ENCODE assay signal across 8 cellular contexts in the genomic region with DNA sequence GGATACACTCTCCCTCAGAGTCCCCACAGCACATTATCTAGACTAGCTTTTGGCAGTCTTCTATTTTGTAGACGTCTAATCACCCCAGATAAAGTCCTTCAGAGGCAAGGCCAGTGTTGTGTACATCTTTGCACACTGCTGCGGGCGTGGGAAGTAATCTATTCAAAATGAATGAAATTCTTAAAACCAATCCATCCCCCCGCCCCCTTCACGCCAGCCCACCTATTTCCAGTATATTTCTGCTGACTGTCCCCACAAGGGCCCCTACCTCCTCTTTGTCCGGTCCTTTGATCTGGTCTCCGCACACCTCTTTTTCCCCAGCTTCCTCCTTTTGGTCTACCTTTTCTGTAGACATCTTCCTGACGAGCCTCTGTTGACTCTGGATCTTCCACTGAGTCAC. TPM values are rescaled to one million over a fixed set of nuclear protein-coding genes. Genes with fewer than 3 reads are reported as not detected.
DNase-seq lines count a peak whose midpoint lies in the region; ATAC-seq lines count a peak whose summit lies in the region.

No MANE protein-coding gene starts in this region.

- DNase-seq in AG08395 (ENCODE audit: low spot score), result no peak

- H3K4me1 ChIP-seq in HUES6 (ENCODE audit: control insufficient read depth, insufficient read depth, low read length), result peaks cover 22% of the 10 kb centered on the region
- H3K4me1 ChIP-seq in iPS-15b (ENCODE audit: control insufficient read depth, insufficient read depth, low read length), result peaks cover 8% of the 10 kb centered on the region

- H3K4me3 Mint-ChIP-seq in activated T-helper 17 cell treated with anti-CD3 and anti-CD28 coated beads, Interleukin-2, amount 50 U/mL, for 72 hours, result peak overlapping the region; percentile 80

- peak overlapping the region; percentile 88 for H3K4me3 ChIP-seq in HUES6 (ENCODE audit: low read depth, low read length)
- peak overlapping the region; percentile 94 for H3K4me3 ChIP-seq in iPS-15b (ENCODE audit: low read depth, low read length)
- H3K4me3 ChIP-seq in skin epidermis, result peak overlapping the region in 4 of 7 experiments; percentile 63 to 73 (median 67)

- H3K9ac ChIP-seq in HUES6 (ENCODE audit: low read length), result peak overlapping the region; percentile 83
- peak overlapping the region; percentile 74 for H3K9ac ChIP-seq in iPS-15b (ENCODE audit: low read depth, low read length)

- H3K4me1 Mint-ChIP-seq in activated T-helper 17 cell treated with anti-CD3 and anti-CD28 coated beads, Interleukin-2, amount 50 U/mL, for 72 hours, result peaks cover 30% of the 10 kb centered on the region

- no peaks in the 10 kb centered on the region for H3K27me3 Mint-ChIP-seq in activated T-helper 17 cell treated with anti-CD3 and anti-CD28 coated beads, Interleukin-2, amount 50 U/mL, for 72 hours

- H3K27me3 ChIP-seq in HUES6 (ENCODE audit: control insufficient read depth, insufficient read depth, low read length), result no peaks in the 10 kb centered on the region
- H3K27me3 ChIP-seq in iPS-15b (ENCODE audit: control insufficient read depth, insufficient read depth, low read length), result no peaks in the 10 kb centered on the region

- H3K27ac ChIP-seq in HUES6 (ENCODE audit: low read depth, low read length), result peak overlapping the region; percentile 29; the same call in 1 of the 2 replicates
- peak overlapping the region in 18 of 21 experiments; percentile 51 to 91 (median 78) for H3K27ac ChIP-seq in skin epidermis

- no peaks in the 10 kb centered on the region for H3K9me3 ChIP-seq in HUES6 (ENCODE audit: control insufficient read depth, insufficient read depth, low read depth, low read length)
- H3K9me3 ChIP-seq in iPS-15b (ENCODE audit: control insufficient read depth, insufficient read depth, low read length), result no peaks in the 10 kb centered on the region

- H3K36me3 Mint-ChIP-seq in activated T-helper 17 cell treated with anti-CD3 and anti-CD28 coated beads, Interleukin-2, amount 50 U/mL, for 72 hours (ENCODE audit: low read depth), result peaks cover 51% of the 10 kb centered on the region

- no peak overlapping the region for H3K27ac Mint-ChIP-seq in activated T-helper 17 cell treated with anti-CD3 and anti-CD28 coated beads, Interleukin-2, amount 50 U/mL, for 72 hours

- H3K9me3 Mint-ChIP-seq in activated T-helper 17 cell treated with anti-CD3 and anti-CD28 coated beads, Interleukin-2, amount 50 U/mL, for 72 hours, result no peaks in the 10 kb centered on the region

- ATAC-seq in activated T-helper 17 cell treated with anti-CD3 and anti-CD28 coated beads, Interleukin-2, amount 50 U/mL, for 72 hours (replicated peaks), result no peak
- ATAC-seq in GM21528 (IDR thresholded peaks at IDR 0.05; ENCODE audit: low FRiP score, unreplicated experiment), result no peak
- ATAC-seq in HG02981 (IDR thresholded peaks at IDR 0.05; ENCODE audit: unreplicated experiment), result no peak
- ATAC-seq in HG03159 (IDR thresholded peaks at IDR 0.05; ENCODE audit: unreplicated experiment), result no peak

- peaks cover 26% of the 10 kb centered on the region for H3K36me3 ChIP-seq in HUES6 (ENCODE audit: control insufficient read depth, insufficient read depth, low read length)
- H3K36me3 ChIP-seq in iPS-15b (ENCODE audit: control insufficient read depth, insufficient read depth, low read length), result peaks cover 5% of the 10 kb centered on the region

RNA-seq across cellular contexts. Expression of gene BSCL2, which starts 0.4 kb away (rescaled TPM):
- 10 to 100 TPM; 31.1 to 39.2 TPM for total RNA-seq in activated T-helper 17 cell treated with anti-CD3 and anti-CD28 coated beads, Interleukin-2, amount 50 U/mL, for 72 hours

RNA-seq across cellular contexts. Expression of gene GNG3, which starts 0.6 kb away (rescaled TPM):
- not detected for total RNA-seq in activated T-helper 17 cell treated with anti-CD3 and anti-CD28 coated beads, Interleukin-2, amount 50 U/mL, for 72 hours

RNA-seq across cellular contexts. Expression of gene LRRN4CL, which starts 17.5 kb away (rescaled TPM):
- total RNA-seq in activated T-helper 17 cell treated with anti-CD3 and anti-CD28 coated beads, Interleukin-2, amount 50 U/mL, for 72 hours, result under 1 TPM; 0.45 to 0.56 TPM

RNA-seq across cellular contexts. Expression of gene HNRNPUL2, which starts 20.4 kb away (rescaled TPM):
- 10 to 100 TPM; 54.0 to 60.1 TPM for total RNA-seq in activated T-helper 17 cell treated with anti-CD3 and anti-CD28 coated beads, Interleukin-2, amount 50 U/mL, for 72 hours

RNA-seq across cellular contexts. Expression of gene TTC9C, which starts 21.4 kb away (rescaled TPM):
- total RNA-seq in activated T-helper 17 cell treated with anti-CD3 and anti-CD28 coated beads, Interleukin-2, amount 50 U/mL, for 72 hours, result 10 to 100 TPM; 49.9 to 56.2 TPM
